11 cellular contexts compared by ENCODE assay signal in genomic region chr1:55374801-55375616, GRCh38.
DNase-seq lines count a peak whose midpoint lies in the region; ATAC-seq and TF ChIP-seq lines count a peak whose summit lies in the region.
"Had no signal": no experiment of that assay in that cellular context is flagged by ENCODE, and none has a peak within 500 bp of the region (broad histone marks: within the 10 kb centered on the region; RNA-seq: fewer than 3 reads in every experiment).

No MANE protein-coding gene starts in this region.

- 86% methylated on average over 14 of the region's 14 CpGs for WGBS in mammary epithelial cell (ENCODE audit: low coverage, missing lambda C conversion rate)
- WGBS in transverse colon (ENCODE audit: low coverage in 1 of 2), 2 donors = 32 to 75% methylated on average over 2 to 14 of the region's 14 CpGs

- H3K4me3 ChIP-seq in mammary epithelial cell (replicated peaks in 1 of 3; ENCODE audit: insufficient read depth in 1 of 3, low read depth in 2 of 3, low read length in 3 of 3) (no peak overlapping the region), dorsolateral prefrontal cortex (peak overlapping the region in 1 of 59 donors; percentile 17), transverse colon (no peak overlapping the region)
- H3K4me3 ChIP-seq: right lobe of liver, upper lobe of left lung had no signal

- no peaks in the 10 kb centered on the region for H3K79me2 ChIP-seq in mammary epithelial cell (ENCODE audit: insufficient read depth, low read length)

- intact Hi-C loops in MCF 10A (cut with micrococcal nuclease) (loop anchor here (1.0 to 5.0 kb wide), 6 partner anchors 54 to 1210 kb away; partner anchors contain the start of gene PLPP3), mammary epithelial cell (cut with micrococcal nuclease) (loop anchor here (1.0 to 5.0 kb wide), 3 partner anchors 102 to 518 kb away; no protein-coding TSS in a partner anchor), dorsolateral prefrontal cortex (cut with DNase I) (loop anchor here (2.0 to 10.0 kb wide), 6 partner anchors 88 to 1202 kb away; partner anchors contain the start of gene PLPP3 (in 2 of the 2)), transverse colon (cut with DNase I; ENCODE audit: low total_unique reads) (loop anchor here (5.0 to 10.0 kb wide), 2 partner anchors 437 to 1210 kb away; no protein-coding TSS in a partner anchor)

- CTCF ChIA-PET in MCF 10A (lab: Yijun Ruan, JAX) = interaction anchor here (0.5 to 3.5 kb wide), 46 partner anchors 10 to 1803 kb away, joined by 3 to 28 read pairs (median 4); no protein-coding TSS in a partner anchor
- CTCF ChIA-PET in mammary epithelial cell (lab: Charles Lee; ENCODE audit: low non-redundant PET) = interaction anchor here (0.6 kb wide), 3 partner anchors 14 to 490 kb away, joined by 3 to 9 read pairs (median 4); no protein-coding TSS in a partner anchor

- POLR2A ChIA-PET in MCF 10A (lab: Yijun Ruan, JAX) = interaction anchor here (0.6 to 1.5 kb wide), 7 partner anchors 15 to 689 kb away, joined by 3 to 5 read pairs (median 3); no protein-coding TSS in a partner anchor

- H3K27me3 ChIP-seq in mammary epithelial cell (ENCODE audit: insufficient read depth, low read length) = no peaks in the 10 kb centered on the region
- no peaks in the 10 kb centered on the region for H3K27me3 ChIP-seq in dorsolateral prefrontal cortex
- no peaks in the 10 kb centered on the region for H3K27me3 ChIP-seq in transverse colon
- H3K27me3 ChIP-seq: right lobe of liver, upper lobe of left lung had no signal

- H2AFZ ChIP-seq in mammary epithelial cell (ENCODE audit: low read depth, low read length) = no peak overlapping the region

- H3K9me3 ChIP-seq in mammary epithelial cell (replicated peaks; ENCODE audit: insufficient read depth, low read length) (no peaks in the 10 kb centered on the region), transverse colon (no peaks in the 10 kb centered on the region)
- H3K9me3 ChIP-seq: right lobe of liver, upper lobe of left lung had no signal

- no peaks in the 10 kb centered on the region for H3K36me3 Mint-ChIP-seq in MCF 10A (ENCODE audit: insufficient read depth, unreplicated experiment)
- H3K36me3 Mint-ChIP-seq in nephron progenitor cell (ENCODE audit: low read depth) = no peaks in the 10 kb centered on the region
- H3K36me3 Mint-ChIP-seq: activated naive CD8-positive, alpha-beta T cell treated with anti-CD3 and anti-CD28 coated beads, Interleukin-2, amount 10 ng/mL, durations not matched to agents 7 days and 5 days had no signal

- H4K20me1 ChIP-seq in mammary epithelial cell (ENCODE audit: insufficient read depth, low read length) = no peaks in the 10 kb centered on the region

- H3K4me3 Mint-ChIP-seq in MCF 10A (ENCODE audit: unreplicated experiment) (no peak overlapping the region), nephron progenitor cell (no peak overlapping the region)
- H3K4me3 Mint-ChIP-seq: activated naive CD8-positive, alpha-beta T cell treated with anti-CD3 and anti-CD28 coated beads, Interleukin-2, amount 10 ng/mL, durations not matched to agents 7 days and 5 days had no signal

- H3K4me2 ChIP-seq in mammary epithelial cell (ENCODE audit: insufficient read depth, low read depth, low read length) = no peak overlapping the region

- ATAC-seq in GM21390 (IDR thresholded peaks at IDR 0.05; ENCODE audit: unreplicated experiment) = no peak

- TF ChIP-seq POLR2A in transverse colon (IDR thresholded peaks at IDR 0.05) = no peak

- peak overlapping the region; percentile 67 for H3K27ac Mint-ChIP-seq in MCF 10A (ENCODE audit: low read depth, unreplicated experiment)
- H3K27ac Mint-ChIP-seq in nephron progenitor cell = no peak overlapping the region
- H3K27ac Mint-ChIP-seq: activated naive CD8-positive, alpha-beta T cell treated with anti-CD3 and anti-CD28 coated beads, Interleukin-2, amount 10 ng/mL, durations not matched to agents 7 days and 5 days had no signal

- H3K9me3 Mint-ChIP-seq in MCF 10A (ENCODE audit: unreplicated experiment) (no peaks in the 10 kb centered on the region), nephron progenitor cell (no peaks in the 10 kb centered on the region)

- peak; percentile 57 for DNase-seq in MCF 10A (ENCODE audit: unreplicated experiment)
- DNase-seq in mammary epithelial cell = no peak
- DNase-seq in dorsolateral prefrontal cortex = peak in 8 of 10 donors; percentile 10 to 63 (median 52)
- DNase-seq in medulla oblongata (ENCODE audit: extremely low spot score) = peak; percentile 91
- DNase-seq in transverse colon = peak; percentile 21
- no peak for DNase-seq in nephron progenitor cell
- no peak for DNase-seq in iPS-NIHi11 (ENCODE audit: low spot score)
- DNase-seq: activated naive CD8-positive, alpha-beta T cell treated with anti-CD3 and anti-CD28 coated beads, Interleukin-2, amount 10 ng/mL, durations not matched to agents 7 days and 5 days had no signal

- in situ Hi-C loops in mammary epithelial cell (cut with MboI; ENCODE audit: low sequenced_read_pairs in 2 of 2) (no loop called here), transverse colon (cut with MboI; ENCODE audit: low pct_ligation_motif_present in 1 of 4, low pct_unique_long_range_greater_than_20kb in 1 of 4, low sequenced_read_pairs in 3 of 4) (loop anchor here in 1 of 4 donors (10.0 kb wide), 1 partner anchor 1210 kb away; no protein-coding TSS in a partner anchor)

- H3K4me1 Mint-ChIP-seq in MCF 10A (ENCODE audit: insufficient read depth, unreplicated experiment) = peaks cover 14% of the 10 kb centered on the region
- H3K4me1 Mint-ChIP-seq in nephron progenitor cell = peaks cover 14% of the 10 kb centered on the region

- no peak for TF ChIP-seq EP300 in transverse colon (IDR thresholded peaks at IDR 0.05; ENCODE audit: low read depth)

- dilution Hi-C loops in mammary epithelial cell (cut with HindIII; ENCODE audit: low sequenced_read_pairs) = no loop called here

- no TSS peak for BruUV-seq in MCF 10A (replicated peaks; lab: Mats Ljungman, UMichigan)
- no TSS peak for BruUV-seq in mammary epithelial cell (replicated peaks; lab: Mats Ljungman, UMichigan)

- H3K4me1 ChIP-seq in mammary epithelial cell (ENCODE audit: insufficient read depth, low read length) (no peaks in the 10 kb centered on the region), transverse colon (no peaks in the 10 kb centered on the region)
- H3K4me1 ChIP-seq: right lobe of liver had no signal

- H3K27me3 Mint-ChIP-seq in MCF 10A (ENCODE audit: insufficient read depth, unreplicated experiment) = no peaks in the 10 kb centered on the region
- H3K27me3 Mint-ChIP-seq in nephron progenitor cell (ENCODE audit: low read depth, poor library complexity) = peaks cover 10% of the 10 kb centered on the region

- H3K27ac ChIP-seq in mammary epithelial cell (ENCODE audit: insufficient read depth, low read depth, low read length) (no peak overlapping the region), dorsolateral prefrontal cortex (peak overlapping the region in 17 of 59 donors; percentile 68 to 98 (median 93)), transverse colon (peak overlapping the region in 2 of 4 donors; percentile 5 to 36)
- H3K27ac ChIP-seq: right lobe of liver, upper lobe of left lung had no signal

- no peak overlapping the region for H3K9ac ChIP-seq in mammary epithelial cell (ENCODE audit: insufficient read depth, low read length)

- H3K36me3 ChIP-seq in mammary epithelial cell (ENCODE audit: insufficient read depth, low read length) = no peaks in the 10 kb centered on the region
- no peaks in the 10 kb centered on the region for H3K36me3 ChIP-seq in transverse colon
- H3K36me3 ChIP-seq: right lobe of liver, upper lobe of left lung had no signal

- TF ChIP-seq CTCF in MCF 10A (IDR thresholded peaks at IDR 0.05; ENCODE audit: unreplicated experiment) = no peak
- TF ChIP-seq CTCF in mammary epithelial cell (conservative IDR thresholded peaks at IDR 0.05 in 1 of 2, IDR thresholded peaks at IDR 0.05 in 1 of 2; ENCODE audit: extremely low read depth in 1 of 2, insufficient read depth in 1 of 2, low read depth in 1 of 2, low read length in 2 of 2) = no peak
- peak in 2 of 56 donors; percentile 6 to 13 for TF ChIP-seq CTCF in dorsolateral prefrontal cortex (IDR thresholded peaks at IDR 0.05 in 54 of 56, conservative IDR thresholded peaks at IDR 0.05 in 2 of 56; ENCODE audit: low read depth in 1 of 56, partially characterized antibody in 56 of 56)
- TF ChIP-seq CTCF in transverse colon (IDR thresholded peaks at IDR 0.05) = no peak
- TF ChIP-seq CTCF in nephron progenitor cell (IDR thresholded peaks at IDR 0.05) = no peak

Comparison
In these comparisons a context has a peak if more than half of its experiments do, and no peak if none do; other contexts are left out.
1. DNase-seq: peak in MCF 10A (single experiment), dorsolateral prefrontal cortex (8 of 10), medulla oblongata (single experiment) and transverse colon (single experiment); none in mammary epithelial cell (single experiment), nephron progenitor cell (single experiment) and iPS-NIHi11 (single experiment).